ENCODE assay signal across 14 cellular contexts in genomic region chr3:195886181-195887141, GRCh38. TPM values are rescaled to one million over a fixed set of nuclear protein-coding genes. Genes with fewer than 3 reads are reported as not detected.
DNase-seq lines count a peak whose midpoint lies in the region; ATAC-seq and TF ChIP-seq lines count a peak whose summit lies in the region.
"Had no signal": no experiment of that assay in that cellular context is flagged by ENCODE, and none has a peak within 500 bp of the region (broad histone marks: within the 10 kb centered on the region; RNA-seq: fewer than 3 reads in every experiment).

No MANE protein-coding gene starts in this region.

- H3K4me3 Mint-ChIP-seq in IgD-negative memory B cell, result no peak overlapping the region

- H3K27me3 Mint-ChIP-seq in IgD-negative memory B cell, result no peaks in the 10 kb centered on the region

- no peak for TF ChIP-seq CTCF in cardiac fibroblast (IDR thresholded peaks at IDR 0.05; ENCODE audit: low read depth, low read length)

- H3K9me3 ChIP-seq in iPS-20b (ENCODE audit: insufficient read depth, low read depth, low read length) (no peaks in the 10 kb centered on the region), skeletal muscle tissue (ENCODE audit: control insufficient read depth in 3 of 3, low read length in 3 of 3) (no peaks in the 10 kb centered on the region)
- H3K9me3 ChIP-seq: right lobe of liver had no signal

- ATAC-seq in HG03045 (IDR thresholded peaks at IDR 0.05; ENCODE audit: unreplicated experiment) (no peak), left lobe of liver (no peak)

- DNase-seq in cardiac fibroblast (ENCODE audit: low read depth in 2 of 2) (peak; percentile 74 to 86), GM19238 (ENCODE audit: insufficient read length, low spot score) (no peak), left lobe of liver (ENCODE audit: low spot score) (no peak), NCI-H69 (lab: John Stamatoyannopoulos, UW) (no peak)
- DNase-seq: amygdala; Calu3; midbrain; NCI-H526 treated with DMSO at 0.1 percent for 48 hours; stimulated activated CD8-positive, alpha-beta memory T cell treated with anti-CD3 and anti-CD28 coated beads, Interleukin-4, amount 100 ng/mL, for 48 hours had no signal

- peaks cover 3 to 4% (median 3%) of the 10 kb centered on the region in 3 donors for H3K4me1 Mint-ChIP-seq in IgD-negative memory B cell

- peaks cover 4% of the 10 kb centered on the region for H3K36me3 Mint-ChIP-seq in IgD-negative memory B cell

- H3K4me1 ChIP-seq in iPS-20b (ENCODE audit: insufficient read depth, low read length), result peaks cover 23% of the 10 kb centered on the region
- peaks cover 57 to 84% (median 72%) of the 10 kb centered on the region in 3 donors for H3K4me1 ChIP-seq in skeletal muscle tissue (ENCODE audit: control insufficient read depth in 3 of 3, insufficient read depth in 3 of 3, low read length in 3 of 3)

- H3K27me3 ChIP-seq in iPS-20b (ENCODE audit: insufficient read depth, low read length) (no peaks in the 10 kb centered on the region), skeletal muscle tissue (ENCODE audit: control insufficient read depth in 3 of 3, insufficient read depth in 3 of 3, low read length in 3 of 3) (no peaks in the 10 kb centered on the region)
- H3K27me3 ChIP-seq: right lobe of liver had no signal

- peak overlapping the region in 2 of 3 donors; percentile 53 to 62 for H3K27ac Mint-ChIP-seq in IgD-negative memory B cell

- H3K9ac ChIP-seq in iPS-20b (ENCODE audit: low read depth, low read length), result peak overlapping the region; percentile 15; the same call in 1 of the 2 replicates
- peak overlapping the region; percentile 52 to 81 (median 64) for H3K9ac ChIP-seq in skeletal muscle tissue (ENCODE audit: low read depth in 1 of 3, low read length in 3 of 3)

- H3K4me3 ChIP-seq in cardiac fibroblast (replicated peaks in 1 of 2; ENCODE audit: low read depth in 2 of 2, low read length in 2 of 2) (no peak overlapping the region), iPS-20b (ENCODE audit: low read length) (no peak overlapping the region), skeletal muscle tissue (ENCODE audit: low read length in 3 of 3) (peak overlapping the region; percentile 3 to 60 (median 44))
- H3K4me3 ChIP-seq: right lobe of liver had no signal

- H3K27ac ChIP-seq in iPS-20b (ENCODE audit: low read length) (no peak overlapping the region), skeletal muscle tissue (ENCODE audit: low read depth, low read length) (peak overlapping the region; percentile 93)
- H3K27ac ChIP-seq: right lobe of liver had no signal

- H3K36me3 ChIP-seq in iPS-20b (ENCODE audit: insufficient read depth, low read depth, low read length), result 0 out of 2 replicates have a peak, but pooled peaks cover 3% of the 10 kb centered on the region
- peaks cover 28 to 32% (median 31%) of the 10 kb centered on the region in 3 donors for H3K36me3 ChIP-seq in skeletal muscle tissue (ENCODE audit: control insufficient read depth in 3 of 3, insufficient read depth in 3 of 3, low read length in 3 of 3)

- H3K9me3 Mint-ChIP-seq in IgD-negative memory B cell, result no peaks in the 10 kb centered on the region

RNA-seq across cellular contexts. Expression of gene TNK2, which starts 21.9 kb away (rescaled TPM):
- 6.1 TPM for polyA plus RNA-seq in IgD-negative memory B cell
- total RNA-seq in skeletal muscle tissue (9.9 TPM), left lobe of liver (55.2 TPM)

Comparison
In these comparisons a context has a peak if more than half of its experiments do, and no peak if none do; other contexts are left out.
1. DNase-seq: peak in cardiac fibroblast (2 of 2); none in GM19238 (single experiment), left lobe of liver (single experiment) and NCI-H69 (single experiment).
2. H3K4me3 ChIP-seq: peak in skeletal muscle tissue (3 of 3); none in cardiac fibroblast (0 of 2) and iPS-20b (single experiment).